In genomic region chr11:125375146-125375545, GRCh38 we compare ENCODE assay signal across 1 cellular context.
TF ChIP-seq lines count a peak whose summit lies in the region.

No MANE protein-coding gene starts in this region.

TF ChIP-seq in H1, 55 proteins besides CTCF, POLR2A, EP300 and RAD21 (continued from another document):
- TF ChIP-seq SIN3A (conservative IDR thresholded peaks at IDR 0.05 in 1 of 2, IDR thresholded peaks at IDR 0.05 in 1 of 2; ENCODE audit: low read depth in 1 of 2, low read length in 2 of 2) (no peak), CEBPB (IDR thresholded peaks at IDR 0.05; ENCODE audit: low read depth, low read length) (no peak), TBP (IDR thresholded peaks at IDR 0.05; ENCODE audit: low read depth, low read length) (no peak), NANOG (IDR thresholded peaks at IDR 0.05; ENCODE audit: insufficient read depth, low read depth, low read length, poor library complexity, severe bottlenecking) (no peak), SP1 (IDR thresholded peaks at IDR 0.05; ENCODE audit: low read depth, low read length) (no peak), SIRT6 (IDR thresholded peaks at IDR 0.05; ENCODE audit: low read length) (no peak), SUZ12 (IDR thresholded peaks at IDR 0.05; ENCODE audit: low read length) (no peak), TAF7 (optimal IDR thresholded peaks at IDR 0.05; ENCODE audit: borderline replicate concordance, low read depth, low read length) (no peak), POLR2AphosphoS5 (IDR thresholded peaks at IDR 0.05; ENCODE audit: low read depth, low read length) (no peak), JUN (IDR thresholded peaks at IDR 0.05; ENCODE audit: low read depth, low read length) (no peak), NRF1 (IDR thresholded peaks at IDR 0.05; ENCODE audit: low read depth, low read length) (no peak), BCL11A (IDR thresholded peaks at IDR 0.05; ENCODE audit: low read depth in 2 of 2, low read length in 2 of 2) (no peak)
- TF ChIP-seq, protein P1, sequence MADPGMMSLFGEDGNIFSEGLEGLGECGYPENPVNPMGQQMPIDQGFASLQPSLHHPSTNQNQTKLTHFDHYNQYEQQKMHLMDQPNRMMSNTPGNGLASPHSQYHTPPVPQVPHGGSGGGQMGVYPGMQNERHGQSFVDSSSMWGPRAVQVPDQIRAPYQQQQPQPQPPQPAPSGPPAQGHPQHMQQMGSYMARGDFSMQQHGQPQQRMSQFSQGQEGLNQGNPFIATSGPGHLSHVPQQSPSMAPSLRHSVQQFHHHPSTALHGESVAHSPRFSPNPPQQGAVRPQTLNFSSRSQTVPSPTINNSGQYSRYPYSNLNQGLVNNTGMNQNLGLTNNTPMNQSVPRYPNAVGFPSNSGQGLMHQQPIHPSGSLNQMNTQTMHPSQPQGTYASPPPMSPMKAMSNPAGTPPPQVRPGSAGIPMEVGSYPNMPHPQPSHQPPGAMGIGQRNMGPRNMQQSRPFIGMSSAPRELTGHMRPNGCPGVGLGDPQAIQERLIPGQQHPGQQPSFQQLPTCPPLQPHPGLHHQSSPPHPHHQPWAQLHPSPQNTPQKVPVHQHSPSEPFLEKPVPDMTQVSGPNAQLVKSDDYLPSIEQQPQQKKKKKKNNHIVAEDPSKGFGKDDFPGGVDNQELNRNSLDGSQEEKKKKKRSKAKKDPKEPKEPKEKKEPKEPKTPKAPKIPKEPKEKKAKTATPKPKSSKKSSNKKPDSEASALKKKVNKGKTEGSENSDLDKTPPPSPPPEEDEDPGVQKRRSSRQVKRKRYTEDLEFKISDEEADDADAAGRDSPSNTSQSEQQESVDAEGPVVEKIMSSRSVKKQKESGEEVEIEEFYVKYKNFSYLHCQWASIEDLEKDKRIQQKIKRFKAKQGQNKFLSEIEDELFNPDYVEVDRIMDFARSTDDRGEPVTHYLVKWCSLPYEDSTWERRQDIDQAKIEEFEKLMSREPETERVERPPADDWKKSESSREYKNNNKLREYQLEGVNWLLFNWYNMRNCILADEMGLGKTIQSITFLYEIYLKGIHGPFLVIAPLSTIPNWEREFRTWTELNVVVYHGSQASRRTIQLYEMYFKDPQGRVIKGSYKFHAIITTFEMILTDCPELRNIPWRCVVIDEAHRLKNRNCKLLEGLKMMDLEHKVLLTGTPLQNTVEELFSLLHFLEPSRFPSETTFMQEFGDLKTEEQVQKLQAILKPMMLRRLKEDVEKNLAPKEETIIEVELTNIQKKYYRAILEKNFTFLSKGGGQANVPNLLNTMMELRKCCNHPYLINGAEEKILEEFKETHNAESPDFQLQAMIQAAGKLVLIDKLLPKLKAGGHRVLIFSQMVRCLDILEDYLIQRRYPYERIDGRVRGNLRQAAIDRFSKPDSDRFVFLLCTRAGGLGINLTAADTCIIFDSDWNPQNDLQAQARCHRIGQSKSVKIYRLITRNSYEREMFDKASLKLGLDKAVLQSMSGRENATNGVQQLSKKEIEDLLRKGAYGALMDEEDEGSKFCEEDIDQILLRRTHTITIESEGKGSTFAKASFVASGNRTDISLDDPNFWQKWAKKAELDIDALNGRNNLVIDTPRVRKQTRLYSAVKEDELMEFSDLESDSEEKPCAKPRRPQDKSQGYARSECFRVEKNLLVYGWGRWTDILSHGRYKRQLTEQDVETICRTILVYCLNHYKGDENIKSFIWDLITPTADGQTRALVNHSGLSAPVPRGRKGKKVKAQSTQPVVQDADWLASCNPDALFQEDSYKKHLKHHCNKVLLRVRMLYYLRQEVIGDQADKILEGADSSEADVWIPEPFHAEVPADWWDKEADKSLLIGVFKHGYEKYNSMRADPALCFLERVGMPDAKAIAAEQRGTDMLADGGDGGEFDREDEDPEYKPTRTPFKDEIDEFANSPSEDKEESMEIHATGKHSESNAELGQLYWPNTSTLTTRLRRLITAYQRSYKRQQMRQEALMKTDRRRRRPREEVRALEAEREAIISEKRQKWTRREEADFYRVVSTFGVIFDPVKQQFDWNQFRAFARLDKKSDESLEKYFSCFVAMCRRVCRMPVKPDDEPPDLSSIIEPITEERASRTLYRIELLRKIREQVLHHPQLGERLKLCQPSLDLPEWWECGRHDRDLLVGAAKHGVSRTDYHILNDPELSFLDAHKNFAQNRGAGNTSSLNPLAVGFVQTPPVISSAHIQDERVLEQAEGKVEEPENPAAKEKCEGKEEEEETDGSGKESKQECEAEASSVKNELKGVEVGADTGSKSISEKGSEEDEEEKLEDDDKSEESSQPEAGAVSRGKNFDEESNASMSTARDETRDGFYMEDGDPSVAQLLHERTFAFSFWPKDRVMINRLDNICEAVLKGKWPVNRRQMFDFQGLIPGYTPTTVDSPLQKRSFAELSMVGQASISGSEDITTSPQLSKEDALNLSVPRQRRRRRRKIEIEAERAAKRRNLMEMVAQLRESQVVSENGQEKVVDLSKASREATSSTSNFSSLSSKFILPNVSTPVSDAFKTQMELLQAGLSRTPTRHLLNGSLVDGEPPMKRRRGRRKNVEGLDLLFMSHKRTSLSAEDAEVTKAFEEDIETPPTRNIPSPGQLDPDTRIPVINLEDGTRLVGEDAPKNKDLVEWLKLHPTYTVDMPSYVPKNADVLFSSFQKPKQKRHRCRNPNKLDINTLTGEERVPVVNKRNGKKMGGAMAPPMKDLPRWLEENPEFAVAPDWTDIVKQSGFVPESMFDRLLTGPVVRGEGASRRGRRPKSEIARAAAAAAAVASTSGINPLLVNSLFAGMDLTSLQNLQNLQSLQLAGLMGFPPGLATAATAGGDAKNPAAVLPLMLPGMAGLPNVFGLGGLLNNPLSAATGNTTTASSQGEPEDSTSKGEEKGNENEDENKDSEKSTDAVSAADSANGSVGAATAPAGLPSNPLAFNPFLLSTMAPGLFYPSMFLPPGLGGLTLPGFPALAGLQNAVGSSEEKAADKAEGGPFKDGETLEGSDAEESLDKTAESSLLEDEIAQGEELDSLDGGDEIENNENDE (IDR thresholded peaks at IDR 0.05; ENCODE audit: insufficient replicate concordance, low read length), result no peak
TF ChIP-seq in H1: peak in this region for 0.
